1 cellular context compared by ENCODE assay signal in the genomic region with DNA sequence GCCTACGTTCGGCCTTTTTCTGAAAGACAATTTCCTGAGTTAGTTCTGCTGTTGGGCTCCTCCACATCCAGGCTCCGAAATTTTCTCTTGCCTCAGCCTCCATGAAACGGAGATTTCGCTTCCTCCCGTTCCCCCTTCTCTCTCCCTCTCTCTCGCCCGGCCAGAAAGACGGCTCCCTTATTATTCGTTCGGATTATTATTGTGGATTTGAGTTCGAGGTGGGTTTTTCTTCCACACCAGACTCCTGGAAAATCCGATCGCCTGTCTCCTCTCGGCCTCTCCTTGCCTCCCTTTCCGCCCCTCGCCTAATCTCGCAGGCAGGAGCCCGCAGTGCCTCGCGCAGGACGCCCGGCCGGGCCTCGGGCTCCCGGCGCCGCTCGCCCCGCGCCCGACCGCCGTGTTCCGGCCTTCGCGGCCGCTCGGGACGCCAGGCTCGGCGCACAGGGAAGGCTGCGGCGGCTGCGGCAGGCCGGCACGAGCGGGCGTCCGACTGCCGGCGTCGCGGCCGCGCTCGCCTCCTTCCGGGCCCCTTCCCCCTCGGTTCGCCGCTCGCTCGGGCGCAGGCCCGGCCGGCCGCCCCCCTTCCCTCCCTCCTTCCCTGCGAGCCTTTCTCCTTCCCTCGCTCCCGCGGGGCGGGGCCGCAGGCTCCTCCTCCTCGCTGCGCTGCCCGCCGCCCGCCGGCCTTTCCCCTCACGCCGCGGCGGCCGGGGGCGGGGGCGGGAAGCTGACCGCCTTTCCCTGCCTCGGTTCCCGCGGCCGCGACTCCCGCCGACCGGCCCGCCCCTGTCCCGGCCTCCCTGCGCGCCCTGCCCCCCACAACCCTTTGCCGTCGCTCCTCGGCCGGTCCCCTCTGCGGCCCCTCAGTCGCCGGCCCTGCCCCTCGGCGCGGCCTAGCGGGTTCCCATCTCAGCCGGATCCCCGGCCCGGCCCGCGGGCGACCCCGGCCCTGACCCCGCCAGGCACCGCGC.
TF ChIP-seq lines count a peak whose summit lies in the region.

Gene ARHGEF11 (minus strand): TSS at position 492 of the 968 bp plus-strand sequence. CDS start 1,412 bp downstream, outside the sequence.

TF ChIP-seq in HepG2, 621 proteins besides CTCF, POLR2A, EP300 and RAD21 (continued from another document and continues in another):
- TF ChIP-seq GMEB2 (CRISPR knock-in tag; IDR thresholded peaks at IDR 0.05; ENCODE audit: low read depth) (0 out of 2 replicates have a peak, but pooled peaks have one; percentile 39), ZNF850 (CRISPR knock-in tag; conservative IDR thresholded peaks at IDR 0.05) (no peak), ZNF180 (CRISPR knock-in tag; IDR thresholded peaks at IDR 0.05; ENCODE audit: borderline replicate concordance, low read depth) (no peak), CREM (IDR thresholded peaks at IDR 0.05) (no peak), CREM (CRISPR knock-in tag; IDR thresholded peaks at IDR 0.05) (no peak), ARID5B (CRISPR knock-in tag; IDR thresholded peaks at IDR 0.05) (no peak), ZNF101 (CRISPR knock-in tag; IDR thresholded peaks at IDR 0.05; ENCODE audit: borderline replicate concordance, low read depth) (no peak), ZNF318 (CRISPR knock-in tag; IDR thresholded peaks at IDR 0.05) (no peak), ZNF768 (CRISPR knock-in tag; IDR thresholded peaks at IDR 0.05) (peak; percentile 35; the same call in 1 of the 2 replicates), GATAD2A (CRISPR knock-in tag; IDR thresholded peaks at IDR 0.05) (no peak), SKI (IDR thresholded peaks at IDR 0.05; ENCODE audit: partially characterized antibody) (peak; percentile 84), RXRB (CRISPR knock-in tag; IDR thresholded peaks at IDR 0.05; ENCODE audit: borderline replicate concordance) (no peak), NCOR1 (IDR thresholded peaks at IDR 0.05; ENCODE audit: borderline replicate concordance, low read length) (no peak), ZNF678 (CRISPR knock-in tag; IDR thresholded peaks at IDR 0.05) (no peak), MAF1 (CRISPR knock-in tag; IDR thresholded peaks at IDR 0.05; ENCODE audit: borderline replicate concordance) (no peak), ZNF558 (CRISPR knock-in tag; IDR thresholded peaks at IDR 0.05; ENCODE audit: borderline replicate concordance) (0 out of 2 replicates have a peak, but pooled peaks have one; percentile 52), ZNF468 (CRISPR knock-in tag; IDR thresholded peaks at IDR 0.05) (no peak), POGZ (CRISPR knock-in tag; IDR thresholded peaks at IDR 0.05) (no peak), ZBTB8A (CRISPR knock-in tag; IDR thresholded peaks at IDR 0.05; ENCODE audit: borderline replicate concordance, low read depth) (no peak), NFATC3 (CRISPR knock-in tag; IDR thresholded peaks at IDR 0.05) (no peak), RFX3 (CRISPR knock-in tag; IDR thresholded peaks at IDR 0.05) (no peak), KDM6A (CRISPR knock-in tag; IDR thresholded peaks at IDR 0.05; ENCODE audit: low read depth) (no peak)
- TF ChIP-seq, protein P1, sequence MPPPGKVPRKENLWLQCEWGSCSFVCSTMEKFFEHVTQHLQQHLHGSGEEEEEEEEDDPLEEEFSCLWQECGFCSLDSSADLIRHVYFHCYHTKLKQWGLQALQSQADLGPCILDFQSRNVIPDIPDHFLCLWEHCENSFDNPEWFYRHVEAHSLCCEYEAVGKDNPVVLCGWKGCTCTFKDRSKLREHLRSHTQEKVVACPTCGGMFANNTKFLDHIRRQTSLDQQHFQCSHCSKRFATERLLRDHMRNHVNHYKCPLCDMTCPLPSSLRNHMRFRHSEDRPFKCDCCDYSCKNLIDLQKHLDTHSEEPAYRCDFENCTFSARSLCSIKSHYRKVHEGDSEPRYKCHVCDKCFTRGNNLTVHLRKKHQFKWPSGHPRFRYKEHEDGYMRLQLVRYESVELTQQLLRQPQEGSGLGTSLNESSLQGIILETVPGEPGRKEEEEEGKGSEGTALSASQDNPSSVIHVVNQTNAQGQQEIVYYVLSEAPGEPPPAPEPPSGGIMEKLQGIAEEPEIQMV (CRISPR knock-in tag; IDR thresholded peaks at IDR 0.05; ENCODE audit: low read depth) = no peak
- TF ChIP-seq, protein P2, sequence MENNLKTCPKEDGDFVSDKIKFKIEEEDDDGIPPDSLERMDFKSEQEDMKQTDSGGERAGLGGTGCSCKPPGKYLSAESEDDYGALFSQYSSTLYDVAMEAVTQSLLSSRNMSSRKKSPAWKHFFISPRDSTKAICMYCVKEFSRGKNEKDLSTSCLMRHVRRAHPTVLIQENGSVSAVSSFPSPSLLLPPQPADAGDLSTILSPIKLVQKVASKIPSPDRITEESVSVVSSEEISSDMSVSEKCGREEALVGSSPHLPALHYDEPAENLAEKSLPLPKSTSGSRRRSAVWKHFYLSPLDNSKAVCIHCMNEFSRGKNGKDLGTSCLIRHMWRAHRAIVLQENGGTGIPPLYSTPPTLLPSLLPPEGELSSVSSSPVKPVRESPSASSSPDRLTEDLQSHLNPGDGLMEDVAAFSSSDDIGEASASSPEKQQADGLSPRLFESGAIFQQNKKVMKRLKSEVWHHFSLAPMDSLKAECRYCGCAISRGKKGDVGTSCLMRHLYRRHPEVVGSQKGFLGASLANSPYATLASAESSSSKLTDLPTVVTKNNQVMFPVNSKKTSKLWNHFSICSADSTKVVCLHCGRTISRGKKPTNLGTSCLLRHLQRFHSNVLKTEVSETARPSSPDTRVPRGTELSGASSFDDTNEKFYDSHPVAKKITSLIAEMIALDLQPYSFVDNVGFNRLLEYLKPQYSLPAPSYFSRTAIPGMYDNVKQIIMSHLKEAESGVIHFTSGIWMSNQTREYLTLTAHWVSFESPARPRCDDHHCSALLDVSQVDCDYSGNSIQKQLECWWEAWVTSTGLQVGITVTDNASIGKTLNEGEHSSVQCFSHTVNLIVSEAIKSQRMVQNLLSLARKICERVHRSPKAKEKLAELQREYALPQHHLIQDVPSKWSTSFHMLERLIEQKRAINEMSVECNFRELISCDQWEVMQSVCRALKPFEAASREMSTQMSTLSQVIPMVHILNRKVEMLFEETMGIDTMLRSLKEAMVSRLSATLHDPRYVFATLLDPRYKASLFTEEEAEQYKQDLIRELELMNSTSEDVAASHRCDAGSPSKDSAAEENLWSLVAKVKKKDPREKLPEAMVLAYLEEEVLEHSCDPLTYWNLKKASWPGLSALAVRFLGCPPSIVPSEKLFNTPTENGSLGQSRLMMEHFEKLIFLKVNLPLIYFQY (CRISPR knock-in tag; IDR thresholded peaks at IDR 0.05; ENCODE audit: borderline replicate concordance) = no peak
- TF ChIP-seq, protein P3, sequence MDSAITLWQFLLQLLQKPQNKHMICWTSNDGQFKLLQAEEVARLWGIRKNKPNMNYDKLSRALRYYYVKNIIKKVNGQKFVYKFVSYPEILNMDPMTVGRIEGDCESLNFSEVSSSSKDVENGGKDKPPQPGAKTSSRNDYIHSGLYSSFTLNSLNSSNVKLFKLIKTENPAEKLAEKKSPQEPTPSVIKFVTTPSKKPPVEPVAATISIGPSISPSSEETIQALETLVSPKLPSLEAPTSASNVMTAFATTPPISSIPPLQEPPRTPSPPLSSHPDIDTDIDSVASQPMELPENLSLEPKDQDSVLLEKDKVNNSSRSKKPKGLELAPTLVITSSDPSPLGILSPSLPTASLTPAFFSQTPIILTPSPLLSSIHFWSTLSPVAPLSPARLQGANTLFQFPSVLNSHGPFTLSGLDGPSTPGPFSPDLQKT (CRISPR knock-in tag; IDR thresholded peaks at IDR 0.05; ENCODE audit: borderline replicate concordance) = no peak
